ENCODE assay signal across 8 cellular contexts in genomic region chr2:157875720-157876065, GRCh38. TPM values are rescaled to one million over a fixed set of nuclear protein-coding genes. Genes with fewer than 3 reads are reported as not detected.
A peak's percentile ranks its signal among the peaks of the same experiment; 100 is the strongest.
DNase-seq lines count a peak whose midpoint lies in the region; ATAC-seq, FAIRE-seq and TF ChIP-seq lines count a peak whose summit lies in the region.

No MANE protein-coding gene starts in this region.

- intact Hi-C loops in lower lobe of right lung (cut with DNase I) = loop anchor here (10.0 kb wide), 1 partner anchor 91 kb away; no protein-coding TSS in a partner anchor

- FAIRE-seq in urothelium cell line (lab: Jason Lieb, UNC) = no peak

- no peaks in the 10 kb centered on the region for H3K9me3 ChIP-seq in lower lobe of right lung

- peaks cover 41% of the 10 kb centered on the region for H3K4me1 ChIP-seq in lower lobe of right lung

- H3K4me3 Mint-ChIP-seq in T-helper 1 cell treated with Interleukin-12 subunit alpha and Interleukin-12 subunit beta and Interleukin-4 antibody, amounts not matched to agents 30 μg/mL and 1 μg/mL, for 36 hours = peak overlapping the region; percentile 96
- peak overlapping the region; percentile 87 for H3K4me3 Mint-ChIP-seq in central memory CD8-positive, alpha-beta T cell

- no peak for TF ChIP-seq CTCF in 22Rv1 (IDR thresholded peaks at IDR 0.05)
- TF ChIP-seq CTCF in lower lobe of right lung (IDR thresholded peaks at IDR 0.05) = no peak

- peak; percentile 26 to 40 for DNase-seq in central memory CD8-positive, alpha-beta T cell (ENCODE audit: low spot score in 2 of 2)
- peak; percentile 75 for DNase-seq in lower lobe of right lung
- peak; percentile 71 for DNase-seq in stimulated activated naive CD8-positive, alpha-beta T cell treated with anti-CD3 and anti-CD28 coated beads, Interleukin-15, Interleukin-2, amounts not matched to agents 100 U/mL and 50 U/mL, for 24 hours
- no peak for DNase-seq in urothelium cell line (ENCODE audit: low spot score)

- peaks cover 12% of the 10 kb centered on the region for H3K36me3 Mint-ChIP-seq in T-helper 1 cell treated with Interleukin-12 subunit alpha and Interleukin-12 subunit beta and Interleukin-4 antibody, amounts not matched to agents 30 μg/mL and 1 μg/mL, for 36 hours (ENCODE audit: low read depth)
- H3K36me3 Mint-ChIP-seq in central memory CD8-positive, alpha-beta T cell (ENCODE audit: insufficient read depth) = peaks cover 5% of the 10 kb centered on the region

- H3K4me1 Mint-ChIP-seq in T-helper 1 cell treated with Interleukin-12 subunit alpha and Interleukin-12 subunit beta and Interleukin-4 antibody, amounts not matched to agents 30 μg/mL and 1 μg/mL, for 36 hours (ENCODE audit: low read depth) = peaks cover 55% of the 10 kb centered on the region
- peaks cover 45% of the 10 kb centered on the region for H3K4me1 Mint-ChIP-seq in central memory CD8-positive, alpha-beta T cell

- no peaks in the 10 kb centered on the region for H3K9me3 Mint-ChIP-seq in T-helper 1 cell treated with Interleukin-12 subunit alpha and Interleukin-12 subunit beta and Interleukin-4 antibody, amounts not matched to agents 30 μg/mL and 1 μg/mL, for 36 hours
- H3K9me3 Mint-ChIP-seq in central memory CD8-positive, alpha-beta T cell = no peaks in the 10 kb centered on the region

- H3K27me3 Mint-ChIP-seq in T-helper 1 cell treated with Interleukin-12 subunit alpha and Interleukin-12 subunit beta and Interleukin-4 antibody, amounts not matched to agents 30 μg/mL and 1 μg/mL, for 36 hours (ENCODE audit: low read depth) = no peaks in the 10 kb centered on the region
- no peaks in the 10 kb centered on the region for H3K27me3 Mint-ChIP-seq in central memory CD8-positive, alpha-beta T cell

- H3K4me3 ChIP-seq in lower lobe of right lung = peak overlapping the region; percentile 83

- ATAC-seq in GM18873 (IDR thresholded peaks at IDR 0.05; ENCODE audit: low FRiP score, unreplicated experiment) (peak; percentile 17), HG03097 (IDR thresholded peaks at IDR 0.05; ENCODE audit: low FRiP score, unreplicated experiment) (peak; percentile 34), lower lobe of right lung (peak; percentile 61 to 74)
- peak; percentile 62 for ATAC-seq in central memory CD8-positive, alpha-beta T cell (replicated peaks; ENCODE audit: extremely low read depth, poor library complexity, severe bottlenecking)
- peak; percentile 58 for ATAC-seq in stimulated activated naive CD8-positive, alpha-beta T cell treated with anti-CD3 and anti-CD28 coated beads, Interleukin-15, Interleukin-2, amounts not matched to agents 100 U/mL and 50 U/mL, for 24 hours

- no peaks in the 10 kb centered on the region for H3K36me3 ChIP-seq in lower lobe of right lung

- no peak overlapping the region for H3K27ac Mint-ChIP-seq in T-helper 1 cell treated with Interleukin-12 subunit alpha and Interleukin-12 subunit beta and Interleukin-4 antibody, amounts not matched to agents 30 μg/mL and 1 μg/mL, for 36 hours
- peak overlapping the region; percentile 74 for H3K27ac Mint-ChIP-seq in central memory CD8-positive, alpha-beta T cell (ENCODE audit: low read depth)

- H3K27me3 ChIP-seq in lower lobe of right lung (ENCODE audit: low read depth) = no peaks in the 10 kb centered on the region

- H3K27ac ChIP-seq in 22Rv1 (peak overlapping the region; percentile 79), lower lobe of right lung (peak overlapping the region; percentile 95)

RNA-seq across cellular contexts. Expression of gene ACVR1, which starts 0.4 kb away (rescaled TPM):
- total RNA-seq in lower lobe of right lung = 35.0 TPM

Comparison
In these comparisons a context has a peak if more than half of its experiments do, and no peak if none do; other contexts are left out.
1. ATAC-seq: peak in every context shown above with its lines; median percentile 68 in lower lobe of right lung; 62 in central memory CD8-positive, alpha-beta T cell; 58 in stimulated activated naive CD8-positive, alpha-beta T cell treated with anti-CD3 and anti-CD28 coated beads, Interleukin-15, Interleukin-2, amounts not matched to agents 100 U/mL and 50 U/mL, for 24 hours; 34 in HG03097; 17 in GM18873.